2 cellular contexts compared by ENCODE assay signal in the genomic region with DNA sequence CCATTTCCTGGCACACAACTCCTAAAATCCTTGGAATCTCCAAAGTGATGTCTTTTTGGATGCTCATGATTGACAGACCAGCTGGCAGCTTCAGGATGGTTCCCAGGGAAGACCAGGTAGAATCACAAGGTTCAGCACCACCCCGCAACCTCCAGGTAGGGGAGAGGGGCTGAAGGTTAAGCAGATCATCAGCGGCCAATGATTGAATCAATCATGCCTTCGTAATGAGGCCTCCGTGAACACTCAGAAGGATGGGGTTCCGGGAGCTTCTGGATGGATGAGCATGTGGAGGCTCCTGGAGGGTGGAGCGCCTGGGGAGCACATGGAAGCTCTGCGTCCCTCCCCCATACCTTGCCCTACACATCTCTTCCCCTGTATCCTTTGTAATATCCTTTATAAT.
TF ChIP-seq lines count a peak whose summit lies in the region.

No MANE protein-coding gene starts in this region.

TF ChIP-seq in liver, 16 proteins besides CTCF, POLR2A, EP300 and RAD21 (continued from another document):
- TF ChIP-seq, protein P1, sequence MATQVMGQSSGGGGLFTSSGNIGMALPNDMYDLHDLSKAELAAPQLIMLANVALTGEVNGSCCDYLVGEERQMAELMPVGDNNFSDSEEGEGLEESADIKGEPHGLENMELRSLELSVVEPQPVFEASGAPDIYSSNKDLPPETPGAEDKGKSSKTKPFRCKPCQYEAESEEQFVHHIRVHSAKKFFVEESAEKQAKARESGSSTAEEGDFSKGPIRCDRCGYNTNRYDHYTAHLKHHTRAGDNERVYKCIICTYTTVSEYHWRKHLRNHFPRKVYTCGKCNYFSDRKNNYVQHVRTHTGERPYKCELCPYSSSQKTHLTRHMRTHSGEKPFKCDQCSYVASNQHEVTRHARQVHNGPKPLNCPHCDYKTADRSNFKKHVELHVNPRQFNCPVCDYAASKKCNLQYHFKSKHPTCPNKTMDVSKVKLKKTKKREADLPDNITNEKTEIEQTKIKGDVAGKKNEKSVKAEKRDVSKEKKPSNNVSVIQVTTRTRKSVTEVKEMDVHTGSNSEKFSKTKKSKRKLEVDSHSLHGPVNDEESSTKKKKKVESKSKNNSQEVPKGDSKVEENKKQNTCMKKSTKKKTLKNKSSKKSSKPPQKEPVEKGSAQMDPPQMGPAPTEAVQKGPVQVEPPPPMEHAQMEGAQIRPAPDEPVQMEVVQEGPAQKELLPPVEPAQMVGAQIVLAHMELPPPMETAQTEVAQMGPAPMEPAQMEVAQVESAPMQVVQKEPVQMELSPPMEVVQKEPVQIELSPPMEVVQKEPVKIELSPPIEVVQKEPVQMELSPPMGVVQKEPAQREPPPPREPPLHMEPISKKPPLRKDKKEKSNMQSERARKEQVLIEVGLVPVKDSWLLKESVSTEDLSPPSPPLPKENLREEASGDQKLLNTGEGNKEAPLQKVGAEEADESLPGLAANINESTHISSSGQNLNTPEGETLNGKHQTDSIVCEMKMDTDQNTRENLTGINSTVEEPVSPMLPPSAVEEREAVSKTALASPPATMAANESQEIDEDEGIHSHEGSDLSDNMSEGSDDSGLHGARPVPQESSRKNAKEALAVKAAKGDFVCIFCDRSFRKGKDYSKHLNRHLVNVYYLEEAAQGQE (IDR thresholded peaks at IDR 0.05): no peak
- TF ChIP-seq FOXA1 (IDR thresholded peaks at IDR 0.05) (no peak), YY1 (IDR thresholded peaks at IDR 0.05) (no peak)

TF ChIP-seq in HepG2, 621 proteins besides CTCF, POLR2A, EP300 and RAD21 (continued from another document):
- TF ChIP-seq, protein P2, sequence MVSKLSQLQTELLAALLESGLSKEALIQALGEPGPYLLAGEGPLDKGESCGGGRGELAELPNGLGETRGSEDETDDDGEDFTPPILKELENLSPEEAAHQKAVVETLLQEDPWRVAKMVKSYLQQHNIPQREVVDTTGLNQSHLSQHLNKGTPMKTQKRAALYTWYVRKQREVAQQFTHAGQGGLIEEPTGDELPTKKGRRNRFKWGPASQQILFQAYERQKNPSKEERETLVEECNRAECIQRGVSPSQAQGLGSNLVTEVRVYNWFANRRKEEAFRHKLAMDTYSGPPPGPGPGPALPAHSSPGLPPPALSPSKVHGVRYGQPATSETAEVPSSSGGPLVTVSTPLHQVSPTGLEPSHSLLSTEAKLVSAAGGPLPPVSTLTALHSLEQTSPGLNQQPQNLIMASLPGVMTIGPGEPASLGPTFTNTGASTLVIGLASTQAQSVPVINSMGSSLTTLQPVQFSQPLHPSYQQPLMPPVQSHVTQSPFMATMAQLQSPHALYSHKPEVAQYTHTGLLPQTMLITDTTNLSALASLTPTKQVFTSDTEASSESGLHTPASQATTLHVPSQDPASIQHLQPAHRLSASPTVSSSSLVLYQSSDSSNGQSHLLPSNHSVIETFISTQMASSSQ (IDR thresholded peaks at IDR 0.05; ENCODE audit: low read depth): no peak
- TF ChIP-seq, protein P2 (CRISPR knock-in tag; IDR thresholded peaks at IDR 0.05; ENCODE audit: borderline replicate concordance): no peak
- TF ChIP-seq ZFP62 (CRISPR knock-in tag; IDR thresholded peaks at IDR 0.05) (no peak), RBFOX2 (IDR thresholded peaks at IDR 0.05; ENCODE audit: low read depth, low read length) (no peak)
TF ChIP-seq in HepG2: peak in this region for 0.
